1 cellular context compared by ENCODE assay signal in genomic region chr17:48052956-48053757, GRCh38.
TF ChIP-seq lines count a peak whose summit lies in the region.

No MANE protein-coding gene starts in this region.

TF ChIP-seq in HEK293, 187 proteins besides CTCF, POLR2A, EP300 and RAD21 (continued from another document and continues in another):
- TF ChIP-seq ZNF776 (tag by site-specific recombination; IDR thresholded peaks at IDR 0.05; ENCODE audit: borderline replicate concordance) (no peak), ZNF324 (tag by site-specific recombination; IDR thresholded peaks at IDR 0.05) (0 out of 2 replicates have a peak, but pooled peaks have one; percentile 38), MEIS1 (CRISPR knock-in tag; IDR thresholded peaks at IDR 0.05; ENCODE audit: borderline replicate concordance) (no peak), ZNF148 (tag by site-specific recombination; IDR thresholded peaks at IDR 0.05; ENCODE audit: borderline replicate concordance) (no peak), YY2 (tag by site-specific recombination; IDR thresholded peaks at IDR 0.05) (no peak), ZNF114 (tag by site-specific recombination; IDR thresholded peaks at IDR 0.05) (no peak), ZNF837 (tag by site-specific recombination; IDR thresholded peaks at IDR 0.05) (no peak), ZNF639 (tag by site-specific recombination; IDR thresholded peaks at IDR 0.05) (no peak), HOXA7 (CRISPR knock-in tag; IDR thresholded peaks at IDR 0.05; ENCODE audit: borderline replicate concordance) (no peak), ZNF660 (tag by site-specific recombination; IDR thresholded peaks at IDR 0.05) (peak; percentile 59), HIC1 (tag by site-specific recombination; IDR thresholded peaks at IDR 0.05) (no peak), ZBTB26 (tag by site-specific recombination; optimal IDR thresholded peaks at IDR 0.05) (no peak), SCRT1 (tag by site-specific recombination; IDR thresholded peaks at IDR 0.05; ENCODE audit: borderline replicate concordance) (no peak), PRDM10 (tag by site-specific recombination; IDR thresholded peaks at IDR 0.05) (peak; percentile 99), ZNF48 (tag by site-specific recombination; IDR thresholded peaks at IDR 0.05) (no peak), ZNF792 (tag by site-specific recombination; IDR thresholded peaks at IDR 0.05) (no peak), ZNF132 (tag by site-specific recombination; IDR thresholded peaks at IDR 0.05; ENCODE audit: borderline replicate concordance) (no peak), ZFP69B (tag by site-specific recombination; IDR thresholded peaks at IDR 0.05) (0 out of 2 replicates have a peak, but pooled peaks have one; percentile 22), GLI2 (tag by site-specific recombination; IDR thresholded peaks at IDR 0.05; ENCODE audit: borderline replicate concordance, low read depth) (no peak), TRIM28 (IDR thresholded peaks at IDR 0.05; ENCODE audit: borderline replicate concordance, low read length) (no peak), ZNF670 (tag by site-specific recombination; IDR thresholded peaks at IDR 0.05; ENCODE audit: low read depth) (no peak), SETDB1 (IDR thresholded peaks at IDR 0.05; ENCODE audit: insufficient read length, low read length) (no peak), ZNF175 (tag by site-specific recombination; IDR thresholded peaks at IDR 0.05) (no peak), ZNF692 (tag by site-specific recombination; IDR thresholded peaks at IDR 0.05) (no peak), ZNF366 (tag by site-specific recombination; conservative IDR thresholded peaks at IDR 0.05) (peak; percentile 46), ZNF521 (tag by site-specific recombination; IDR thresholded peaks at IDR 0.05) (no peak), SP7 (tag by site-specific recombination; IDR thresholded peaks at IDR 0.05) (no peak), ATF2 (tag by site-specific recombination; IDR thresholded peaks at IDR 0.05; ENCODE audit: low read depth) (no peak), ZNF704 (tag by site-specific recombination; IDR thresholded peaks at IDR 0.05) (no peak), RBAK (tag by site-specific recombination; IDR thresholded peaks at IDR 0.05) (no peak), REST (tag by site-specific recombination; IDR thresholded peaks at IDR 0.05) (no peak), ZNF600 (tag by site-specific recombination; IDR thresholded peaks at IDR 0.05) (peak; percentile 75), ZNF513 (tag by site-specific recombination; IDR thresholded peaks at IDR 0.05) (no peak), ZNF292 (tag by site-specific recombination; IDR thresholded peaks at IDR 0.05; ENCODE audit: borderline replicate concordance, low read depth) (no peak), ZIC2 (tag by site-specific recombination; IDR thresholded peaks at IDR 0.05) (peak; percentile 100)
